ENCODE assay signal across 21 cellular contexts in the genomic region with DNA sequence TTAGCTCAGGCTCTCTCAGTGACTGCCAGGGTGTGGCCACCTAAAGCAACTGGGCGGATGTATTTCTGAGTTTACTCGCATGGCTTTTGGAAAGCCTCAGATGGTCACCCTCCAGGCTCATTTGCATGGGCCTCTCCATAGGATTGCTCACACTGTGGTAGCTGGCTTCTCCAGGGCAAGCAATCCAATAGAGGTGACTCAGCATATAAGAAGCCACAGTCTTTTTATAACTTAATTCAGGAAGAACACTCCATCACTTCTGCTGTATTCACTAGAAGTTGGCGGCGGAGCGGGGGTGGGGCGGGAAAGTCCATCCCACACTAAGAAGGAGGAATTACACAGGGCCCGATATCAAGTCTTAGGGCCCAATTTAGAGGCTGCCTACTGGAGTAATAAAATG. TPM values are rescaled to one million over a fixed set of nuclear protein-coding genes. Genes with fewer than 3 reads are reported as not detected.
DNase-seq lines count a peak whose midpoint lies in the region; ATAC-seq and TF ChIP-seq lines count a peak whose summit lies in the region.
"Had no signal": no experiment of that assay in that cellular context is flagged by ENCODE, and none has a peak within 500 bp of the region (broad histone marks: within the 10 kb centered on the region; RNA-seq: fewer than 3 reads in every experiment).

No MANE protein-coding gene starts in this region.

- H3K9me3 ChIP-seq in testis, result no peaks in the 10 kb centered on the region
- H3K9me3 ChIP-seq: BE2C, esophagus squamous epithelium, thoracic aorta had no signal

- H3K4me3 ChIP-seq in HFF-Myc (replicated peaks; ENCODE audit: low read depth, low read length) (no peak overlapping the region), testis (no peak overlapping the region)
- H3K4me3 ChIP-seq: dorsolateral prefrontal cortex, esophagus squamous epithelium, hepatocyte, thoracic aorta had no signal

- no peaks in the 10 kb centered on the region for H3K36me3 ChIP-seq in testis (ENCODE audit: low read depth, missing control alignments)
- H3K36me3 ChIP-seq: BE2C, esophagus squamous epithelium, thoracic aorta had no signal

- WGBS in testis, 2 donors, result 77 to 87% methylated on average over 7 of the region's 7 CpGs

- intact Hi-C loops in testis (cut with DNase I; ENCODE audit: low total_unique reads), result no loop called here

- DNase-seq in COLO668 (lab: John Stamatoyannopoulos, UW; ENCODE audit: unreplicated experiment) (peak; percentile 16), HFF-Myc (ENCODE audit: extremely low read depth, low read depth) (peak; percentile 1), astrocyte of the hippocampus (ENCODE audit: low read depth, low spot score) (peak; percentile 65), kidney tubule cell (ENCODE audit: low spot score) (peak; percentile 57), testis (no peak), NCI-H226 (no peak)
- DNase-seq: activated CD4-positive, alpha-beta memory T cell treated with anti-CD3 and anti-CD28 coated beads for 36 hours; activated T-cell treated with anti-CD3 and anti-CD28 coated beads, Interleukin-2, amount 50 U/mL, for 4 hours; BE2C; dorsolateral prefrontal cortex; esophagus squamous epithelium; left cardiac atrium; NCI-H187; NCI-H510A treated with DMSO at 0.1 percent for 48 hours; stimulated activated CD4-positive, alpha-beta T cell treated with anti-CD3 and anti-CD28 coated beads, Interleukin-4, amount 100 ng/mL, for 4 hours had no signal

- H3K27me3 ChIP-seq in testis, result no peaks in the 10 kb centered on the region
- H3K27me3 ChIP-seq: BE2C had no signal

- no peaks in the 10 kb centered on the region for H3K4me1 ChIP-seq in testis
- H3K4me1 ChIP-seq: BE2C had no signal

- TF ChIP-seq POLR2A in testis (IDR thresholded peaks at IDR 0.05), result no peak

- H3K27ac ChIP-seq in testis, result no peak overlapping the region
- H3K27ac ChIP-seq: dorsolateral prefrontal cortex, esophagus squamous epithelium, hepatocyte, thoracic aorta had no signal

- no peak for ATAC-seq in HG02852 (IDR thresholded peaks at IDR 0.05; ENCODE audit: unreplicated experiment)
- no peak for ATAC-seq in HG02763 (IDR thresholded peaks at IDR 0.05; ENCODE audit: unreplicated experiment)
- ATAC-seq: activated T-cell treated with anti-CD3 and anti-CD28 coated beads, Interleukin-2, amount 50 U/mL, for 4 hours; left cardiac atrium; SK-N-SH treated with all-trans-retinoic acid at 6 μM for 48 hours had no signal

- TF ChIP-seq CTCF in HFF-Myc (IDR thresholded peaks at IDR 0.05; ENCODE audit: low read depth, low read length, missing control alignments), result no peak
- no peak for TF ChIP-seq CTCF in testis (IDR thresholded peaks at IDR 0.05)

RNA-seq across cellular contexts. Expression of a gene that starts 3.6 kb away (rescaled TPM):
- total RNA-seq in testis, result 1 to 10 TPM in 1 of 2 donors, under 1 TPM in 1; 0.71 to 8.5 TPM
- 11.1 TPM for polyA plus RNA-seq in testis (ENCODE audit: insufficient read depth, low read depth, low replicate concordance)
- total RNA-seq: activated CD4-positive, alpha-beta memory T cell treated with anti-CD3 and anti-CD28 coated beads for 36 hours; OCI-LY7 had no signal

Comparison
In these comparisons a context has a peak if more than half of its experiments do, and no peak if none do; other contexts are left out.
1. DNase-seq: peak in COLO668 (single experiment), HFF-Myc (single experiment), astrocyte of the hippocampus (single experiment) and kidney tubule cell (single experiment); none in testis (single experiment) and NCI-H226 (single experiment).